In the genomic region with DNA sequence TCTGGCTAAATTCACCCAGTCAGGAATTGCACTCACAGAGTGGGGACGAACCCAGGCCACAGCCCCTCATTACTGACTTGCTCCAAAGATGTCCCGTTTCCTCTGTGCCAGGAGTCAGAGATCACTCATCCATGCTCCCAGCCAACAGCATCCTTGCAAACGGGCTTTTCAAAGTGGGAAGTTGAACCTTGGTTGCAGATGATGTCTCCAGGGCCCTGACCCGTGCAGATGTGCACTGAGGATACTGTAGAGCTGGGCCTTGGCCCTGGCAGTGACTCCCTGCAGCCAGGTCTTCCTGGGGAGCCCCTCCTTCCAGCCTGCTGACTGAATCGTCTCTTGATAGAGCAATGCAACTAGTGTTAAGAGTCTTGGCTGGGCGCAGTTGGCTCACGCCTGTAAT, we compare ENCODE assay signal across 12 cellular contexts. TPM values are rescaled to one million over a fixed set of nuclear protein-coding genes. Genes with fewer than 3 reads are reported as not detected.
A peak's percentile ranks its signal among the peaks of the same experiment; 100 is the strongest.
DNase-seq lines count a peak whose midpoint lies in the region; ATAC-seq and TF ChIP-seq lines count a peak whose summit lies in the region.
"Had no signal": no experiment of that assay in that cellular context is flagged by ENCODE, and none has a peak within 500 bp of the region (broad histone marks: within the 10 kb centered on the region; RNA-seq: fewer than 3 reads in every experiment).

No MANE protein-coding gene starts in this region.

- H3K9me3 Mint-ChIP-seq in activated T-helper 1 cell treated with anti-CD3 and anti-CD28 coated beads, Interleukin-12 subunit alpha, Interleukin-12 subunit beta, Interleukin-2, Interleukin-4 antibody, amounts not matched to agents 30 ng/mL and 10 ng/mL and 1 ng/mL, durations not matched to agents 14 hours and 24 hours and 36 hours = no peaks in the 10 kb centered on the region
- H3K9me3 Mint-ChIP-seq in immature natural killer cell (no peaks in the 10 kb centered on the region), type B pancreatic cell (no peaks in the 10 kb centered on the region)
- H3K9me3 Mint-ChIP-seq: neural progenitor cell had no signal

- peak overlapping the region; percentile 66 for H3K27ac Mint-ChIP-seq in activated T-helper 1 cell treated with anti-CD3 and anti-CD28 coated beads, Interleukin-12 subunit alpha, Interleukin-12 subunit beta, Interleukin-2, Interleukin-4 antibody, amounts not matched to agents 30 ng/mL and 10 ng/mL and 1 ng/mL, durations not matched to agents 14 hours and 24 hours and 36 hours
- H3K27ac Mint-ChIP-seq in immature natural killer cell (peak overlapping the region; percentile 82 to 92 (median 86)), type B pancreatic cell (no peak overlapping the region)
- H3K27ac Mint-ChIP-seq: neural progenitor cell had no signal

- H3K36me3 Mint-ChIP-seq in activated T-helper 1 cell treated with anti-CD3 and anti-CD28 coated beads, Interleukin-12 subunit alpha, Interleukin-12 subunit beta, Interleukin-2, Interleukin-4 antibody, amounts not matched to agents 30 ng/mL and 10 ng/mL and 1 ng/mL, durations not matched to agents 14 hours and 24 hours and 36 hours (ENCODE audit: low read depth) = peaks cover 36% of the 10 kb centered on the region
- H3K36me3 Mint-ChIP-seq in immature natural killer cell (peaks cover 9 to 18% (median 10%) of the 10 kb centered on the region in 3 donors), type B pancreatic cell (peaks cover 9% of the 10 kb centered on the region)

- H3K4me3 Mint-ChIP-seq in activated T-helper 1 cell treated with anti-CD3 and anti-CD28 coated beads, Interleukin-12 subunit alpha, Interleukin-12 subunit beta, Interleukin-2, Interleukin-4 antibody, amounts not matched to agents 30 ng/mL and 10 ng/mL and 1 ng/mL, durations not matched to agents 14 hours and 24 hours and 36 hours = no peak overlapping the region
- H3K4me3 Mint-ChIP-seq in immature natural killer cell (peak overlapping the region in 2 of 5 donors; percentile 13 to 59), type B pancreatic cell (no peak overlapping the region)
- H3K4me3 Mint-ChIP-seq: neural progenitor cell had no signal

- ATAC-seq in Right ventricle myocardium superior (ENCODE audit: poor library complexity) (no peak), left ventricle myocardium superior (no peak)

- no peak for TF ChIP-seq CTCF in type B pancreatic cell (conservative IDR thresholded peaks at IDR 0.05)

- intact Hi-C loops in Right ventricle myocardium superior (cut with DNase I) = no loop called here
- intact Hi-C loops in left ventricle myocardium superior (cut with micrococcal nuclease) = no loop called here
- intact Hi-C loops in activated T-helper 1 cell treated with anti-CD3 and anti-CD28 coated beads, Interleukin-12 subunit alpha, Interleukin-12 subunit beta, Interleukin-2, Interleukin-4 antibody, amounts not matched to agents 30 ng/mL and 10 ng/mL and 1 ng/mL, durations not matched to agents 14 hours and 24 hours and 36 hours (cut with micrococcal nuclease) = no loop called here

- H3K4me1 Mint-ChIP-seq in activated T-helper 1 cell treated with anti-CD3 and anti-CD28 coated beads, Interleukin-12 subunit alpha, Interleukin-12 subunit beta, Interleukin-2, Interleukin-4 antibody, amounts not matched to agents 30 ng/mL and 10 ng/mL and 1 ng/mL, durations not matched to agents 14 hours and 24 hours and 36 hours (ENCODE audit: low read depth) = peaks cover 90% of the 10 kb centered on the region
- H3K4me1 Mint-ChIP-seq in immature natural killer cell (peaks cover 86 to 91% of the 10 kb centered on the region in 2 donors), type B pancreatic cell (ENCODE audit: unreplicated experiment) (peaks cover 15% of the 10 kb centered on the region)

- H3K27me3 Mint-ChIP-seq in activated T-helper 1 cell treated with anti-CD3 and anti-CD28 coated beads, Interleukin-12 subunit alpha, Interleukin-12 subunit beta, Interleukin-2, Interleukin-4 antibody, amounts not matched to agents 30 ng/mL and 10 ng/mL and 1 ng/mL, durations not matched to agents 14 hours and 24 hours and 36 hours (ENCODE audit: insufficient read depth) = peaks cover 8% of the 10 kb centered on the region
- peaks cover 8 to 22% (median 18%) of the 10 kb centered on the region in 3 donors for H3K27me3 Mint-ChIP-seq in immature natural killer cell (ENCODE audit: low read depth in 3 of 3)
- no peaks in the 10 kb centered on the region for H3K27me3 Mint-ChIP-seq in type B pancreatic cell

- peak; percentile 13 for DNase-seq in Right ventricle myocardium superior
- no peak for DNase-seq in left ventricle myocardium superior
- DNase-seq in activated T-helper 1 cell treated with anti-CD3 and anti-CD28 coated beads, Interleukin-12 subunit alpha, Interleukin-12 subunit beta, Interleukin-2, Interleukin-4 antibody, amounts not matched to agents 30 ng/mL and 10 ng/mL and 1 ng/mL, durations not matched to agents 14 hours and 24 hours and 36 hours (ENCODE audit: low spot score) = no peak
- DNase-seq in immature natural killer cell = no peak
- DNase-seq in type B pancreatic cell (ENCODE audit: extremely low spot score, unreplicated experiment) = peak; percentile 47
- DNase-seq in middle frontal gyrus (ENCODE audit: extremely low spot score, low spot score) = no peak
- DNase-seq in DMS79 treated with DMSO at 0.1 percent for 48 hours (lab: John Stamatoyannopoulos, UW) = no peak
- no peak for DNase-seq in NCI-H82 (lab: John Stamatoyannopoulos, UW)
- DNase-seq: kidney glomerular epithelial cell, NCI-H2107, small intestine had no signal

RNA-seq across cellular contexts. Expression of a gene that starts 22.3 kb away (rescaled TPM):
- total RNA-seq in Right ventricle myocardium superior (2.2 TPM), left ventricle myocardium superior (3.4 TPM), type B pancreatic cell (ENCODE audit: low replicate concordance) (6.2 and 11.7 TPM in 2 replicates)
- total RNA-seq in activated T-helper 1 cell treated with anti-CD3 and anti-CD28 coated beads, Interleukin-12 subunit alpha, Interleukin-12 subunit beta, Interleukin-2, Interleukin-4 antibody, amounts not matched to agents 30 ng/mL and 10 ng/mL and 1 ng/mL, durations not matched to agents 14 hours and 24 hours and 36 hours = 76.3 and 77.2 TPM in 2 replicates
- 10 to 100 TPM; 14.9 to 50.9 (median 38.2) TPM for polyA plus RNA-seq in immature natural killer cell

RNA-seq across cellular contexts. Expression of a gene that starts 40.0 kb away (rescaled TPM):
- total RNA-seq in Right ventricle myocardium superior = 424 TPM
- 478 TPM for total RNA-seq in left ventricle myocardium superior
- 259 and 265 TPM in 2 replicates for total RNA-seq in activated T-helper 1 cell treated with anti-CD3 and anti-CD28 coated beads, Interleukin-12 subunit alpha, Interleukin-12 subunit beta, Interleukin-2, Interleukin-4 antibody, amounts not matched to agents 30 ng/mL and 10 ng/mL and 1 ng/mL, durations not matched to agents 14 hours and 24 hours and 36 hours
- polyA plus RNA-seq in immature natural killer cell = 1,000 to 10,000 TPM in 2 of 3 donors, 100 to 1,000 TPM in 1; 955 to 1,349 (median 1,131) TPM
- total RNA-seq in type B pancreatic cell (ENCODE audit: low replicate concordance) = 308 and 332 TPM in 2 replicates

Comparison
In these comparisons a context has a peak if more than half of its experiments do, and no peak if none do; other contexts are left out.
1. DNase-seq: peak in Right ventricle myocardium superior (single experiment) and type B pancreatic cell (single experiment); none in left ventricle myocardium superior (single experiment), activated T-helper 1 cell treated with anti-CD3 and anti-CD28 coated beads, Interleukin-12 subunit alpha, Interleukin-12 subunit beta, Interleukin-2, Interleukin-4 antibody, amounts not matched to agents 30 ng/mL and 10 ng/mL and 1 ng/mL, durations not matched to agents 14 hours and 24 hours and 36 hours (single experiment), immature natural killer cell (0 of 3), middle frontal gyrus (single experiment), DMS79 treated with DMSO at 0.1 percent for 48 hours (single experiment) and NCI-H82 (single experiment).